In genomic region chr2:158214431-158214830, GRCh38 we compare ENCODE assay signal across 9 cellular contexts.
DNase-seq lines count a peak whose midpoint lies in the region; ATAC-seq, FAIRE-seq and TF ChIP-seq lines count a peak whose summit lies in the region.
"Had no signal": no experiment of that assay in that cellular context is flagged by ENCODE, and none has a peak within 500 bp of the region (broad histone marks: within the 10 kb centered on the region; RNA-seq: fewer than 3 reads in every experiment).

No MANE protein-coding gene starts in this region.

- H3K36me3 Mint-ChIP-seq in astrocyte (ENCODE audit: low read depth, unreplicated experiment), result no peaks in the 10 kb centered on the region

- H3K4me2 ChIP-seq in astrocyte (ENCODE audit: low read length), result no peak overlapping the region

- TF ChIP-seq CTCF in astrocyte (IDR thresholded peaks at IDR 0.05; ENCODE audit: insufficient read depth, low read depth, low read length), result no peak

- H3K27ac Mint-ChIP-seq in astrocyte (ENCODE audit: unreplicated experiment), result no peak overlapping the region

- no peaks in the 10 kb centered on the region for H3K9me3 ChIP-seq in astrocyte (ENCODE audit: insufficient read depth, low read depth, low read length)

- no peaks in the 10 kb centered on the region for H3K27me3 ChIP-seq in astrocyte (ENCODE audit: insufficient read depth, low read length)

- H3K9me3 Mint-ChIP-seq in astrocyte (ENCODE audit: unreplicated experiment), result no peaks in the 10 kb centered on the region

- no peak overlapping the region for H3K4me3 Mint-ChIP-seq in astrocyte (ENCODE audit: unreplicated experiment)

- FAIRE-seq in astrocyte (lab: Jason Lieb, UNC), result no peak

- no peaks in the 10 kb centered on the region for H3K27me3 Mint-ChIP-seq in astrocyte (ENCODE audit: low read depth, unreplicated experiment)

- no peaks in the 10 kb centered on the region for H4K20me1 ChIP-seq in astrocyte (ENCODE audit: insufficient read depth, low read length)

- H3K79me2 ChIP-seq in astrocyte (ENCODE audit: insufficient read depth, low read length), result no peaks in the 10 kb centered on the region

- DNase-seq in DMS53 (lab: John Stamatoyannopoulos, UW), result peak; percentile 92
- peak; percentile 28 for DNase-seq in KG1 (lab: John Stamatoyannopoulos, UW)
- peak; percentile 31 for DNase-seq in astrocyte (ENCODE audit: low read depth)
- DNase-seq in smooth muscle cell of the brain vasculature (ENCODE audit: low read depth, low spot score), result peak; percentile 57
- no peak for DNase-seq in hypothalamus (lab: John Stamatoyannopoulos, UW)
- no peak for DNase-seq in HuH-7.5 (ENCODE audit: low spot score)
- DNase-seq in SHP77 treated with DMSO at 0.1 percent for 48 hours (lab: John Stamatoyannopoulos, UW), result no peak

- ATAC-seq in GM21515 (IDR thresholded peaks at IDR 0.05; ENCODE audit: unreplicated experiment), result peak; percentile 95

- no peak overlapping the region for H3K9ac ChIP-seq in astrocyte (ENCODE audit: low read length)

- no peak overlapping the region for H3K27ac ChIP-seq in astrocyte (ENCODE audit: low read depth, low read length)
- H3K27ac ChIP-seq: skin epidermis had no signal

- H3K36me3 ChIP-seq in astrocyte (ENCODE audit: insufficient read depth, low read length), result no peaks in the 10 kb centered on the region

- H2AFZ ChIP-seq in astrocyte (ENCODE audit: low read depth, low read length), result no peak overlapping the region

- peaks cover 19% of the 10 kb centered on the region for H3K4me1 Mint-ChIP-seq in astrocyte (ENCODE audit: low read depth, unreplicated experiment)

- H3K4me1 ChIP-seq in astrocyte (ENCODE audit: insufficient read depth, low read length), result no peaks in the 10 kb centered on the region

- no peak overlapping the region for H3K4me3 ChIP-seq in astrocyte (ENCODE audit: insufficient read depth, low read depth, low read length)
- H3K4me3 ChIP-seq: skin epidermis had no signal

Comparison
In these comparisons a context has a peak if more than half of its experiments do, and no peak if none do; other contexts are left out.
1. DNase-seq: peak in DMS53 (single experiment), KG1 (single experiment), astrocyte (single experiment) and smooth muscle cell of the brain vasculature (single experiment); none in hypothalamus (0 of 51), HuH-7.5 (single experiment) and SHP77 treated with DMSO at 0.1 percent for 48 hours (single experiment).